ENCODE assay signal across 8 cellular contexts in genomic region chr6:28124350-28124970, GRCh38. TPM values are rescaled to one million over a fixed set of nuclear protein-coding genes. Genes with fewer than 3 reads are reported as not detected.
DNase-seq lines count a peak whose midpoint lies in the region; FAIRE-seq and TF ChIP-seq lines count a peak whose summit lies in the region.

Gene ZSCAN16, plus strand, starts transcription at chr6:28124609. Its CDS starts 835 bp downstream, at chr6:28125444.

- peak; percentile 89 for DNase-seq in ELF-1 (ENCODE audit: low read depth, low spot score)
- DNase-seq in H54 (ENCODE audit: insufficient read length, low spot score), result peak; percentile 64
- DNase-seq in MG63, result peak; percentile 80
- DNase-seq in SHP77 (lab: John Stamatoyannopoulos, UW), result peak; percentile 75 to 92
- peak; percentile 83 for DNase-seq in activated naive CD4-positive, alpha-beta T cell treated with anti-CD3 and anti-CD28 coated beads, Interleukin-2, amount 10 ng/mL, durations not matched to agents 7 days and 5 days
- peak; percentile 33 to 60 for DNase-seq in frontal cortex (ENCODE audit: low spot score in 2 of 2)
- DNase-seq in neural progenitor cell (ENCODE audit: low spot score), result peak; percentile 95
- DNase-seq in superior temporal gyrus (ENCODE audit: extremely low spot score), result peak; percentile 90

- H3K36me3 ChIP-seq in MG63 (peaks cover 5% of the 10 kb centered on the region), neural progenitor cell (peaks cover 26% of the 10 kb centered on the region)

- peaks cover 34% of the 10 kb centered on the region for H4K20me1 ChIP-seq in neural progenitor cell (ENCODE audit: low read depth)

- peak within 1 kb of the TSS; percentile 89 for H3K4me2 ChIP-seq in neural progenitor cell

- H3K36me3 Mint-ChIP-seq in activated naive CD4-positive, alpha-beta T cell treated with anti-CD3 and anti-CD28 coated beads, Interleukin-2, amount 10 ng/mL, durations not matched to agents 7 days and 5 days, result peaks cover 53% of the 10 kb centered on the region
- H3K36me3 Mint-ChIP-seq in neural progenitor cell, result peaks cover 15% of the 10 kb centered on the region

- peak within 1 kb of the TSS; percentile 35 for H3K9ac ChIP-seq in neural progenitor cell

- H3K79me2 ChIP-seq in neural progenitor cell (ENCODE audit: low read depth), result peaks cover 64% of the 10 kb centered on the region

- CTCF ChIA-PET in activated naive CD4-positive, alpha-beta T cell treated with anti-CD3 and anti-CD28 coated beads, Interleukin-2, amount 10 ng/mL, durations not matched to agents 7 days and 5 days (lab: Charles Lee), result interaction anchor here (1.6 to 1.9 kb wide), 3 partner anchors 12 to 231 kb away, joined by 3 to 8 read pairs (median 5); partner anchors contain the start of gene ZKSCAN8

- 0 out of 2 replicates have a peak, but pooled peaks have one; percentile 19 for TF ChIP-seq POLR2A in H54 (IDR thresholded peaks at IDR 0.05; ENCODE audit: low read depth, low read length)

- H3K27ac ChIP-seq in neural progenitor cell, result no peak within 1 kb of the TSS

- H3K4me3 Mint-ChIP-seq in activated naive CD4-positive, alpha-beta T cell treated with anti-CD3 and anti-CD28 coated beads, Interleukin-2, amount 10 ng/mL, durations not matched to agents 7 days and 5 days, result peak within 1 kb of the TSS; percentile 90
- peak within 1 kb of the TSS; percentile 97 for H3K4me3 Mint-ChIP-seq in neural progenitor cell

- peaks cover 54% of the 10 kb centered on the region for H3K4me1 Mint-ChIP-seq in activated naive CD4-positive, alpha-beta T cell treated with anti-CD3 and anti-CD28 coated beads, Interleukin-2, amount 10 ng/mL, durations not matched to agents 7 days and 5 days
- H3K4me1 Mint-ChIP-seq in neural progenitor cell, result peaks cover 20% of the 10 kb centered on the region

- H3K27me3 ChIP-seq in MG63 (no peaks in the 10 kb centered on the region), neural progenitor cell (no peaks in the 10 kb centered on the region)

- H3K4me3 ChIP-seq in MG63 (peak within 1 kb of the TSS; percentile 68), neural progenitor cell (peak within 1 kb of the TSS; percentile 78)

- no peak for TF ChIP-seq CTCF in neural progenitor cell (IDR thresholded peaks at IDR 0.05)

- H3K4me1 ChIP-seq in neural progenitor cell, result peaks cover 14% of the 10 kb centered on the region

- H3K27ac Mint-ChIP-seq in activated naive CD4-positive, alpha-beta T cell treated with anti-CD3 and anti-CD28 coated beads, Interleukin-2, amount 10 ng/mL, durations not matched to agents 7 days and 5 days, result peak within 1 kb of the TSS; percentile 89
- peak within 1 kb of the TSS; percentile 94 for H3K27ac Mint-ChIP-seq in neural progenitor cell

- no peaks in the 10 kb centered on the region for H3K27me3 Mint-ChIP-seq in activated naive CD4-positive, alpha-beta T cell treated with anti-CD3 and anti-CD28 coated beads, Interleukin-2, amount 10 ng/mL, durations not matched to agents 7 days and 5 days
- no peaks in the 10 kb centered on the region for H3K27me3 Mint-ChIP-seq in neural progenitor cell (ENCODE audit: insufficient read depth, low read depth)

- H3F3A ChIP-seq in neural progenitor cell (ENCODE audit: low read depth), result peaks cover 2% of the 10 kb centered on the region

- FAIRE-seq in H54 (lab: Jason Lieb, UNC), result peak; percentile 95
- no peak for FAIRE-seq in frontal cortex (lab: Jason Lieb, UNC)

- peak within 1 kb of the TSS; percentile 90 for H2AFZ ChIP-seq in neural progenitor cell (replicated peaks)

- H3K9me3 Mint-ChIP-seq in activated naive CD4-positive, alpha-beta T cell treated with anti-CD3 and anti-CD28 coated beads, Interleukin-2, amount 10 ng/mL, durations not matched to agents 7 days and 5 days, result no peaks in the 10 kb centered on the region
- no peaks in the 10 kb centered on the region for H3K9me3 Mint-ChIP-seq in neural progenitor cell

- no peaks in the 10 kb centered on the region for H3K9me3 ChIP-seq in MG63
- H3K9me3 ChIP-seq in neural progenitor cell (ENCODE audit: low read depth), result no peaks in the 10 kb centered on the region

RNA-seq across cellular contexts. Expression of gene ZSCAN16, which starts in this region (rescaled TPM):
- 1.3 and 1.7 TPM in 2 replicates for total RNA-seq in MG63 (2014; rRNA removed; shearing (Covaris generic); ENCODE audit: low replicate concordance)
- total RNA-seq in frontal cortex, result 14.3 TPM
- 8.4 and 17.7 TPM in 2 replicates for total RNA-seq in neural progenitor cell (ENCODE audit: low replicate concordance)
